19 cellular contexts compared by ENCODE assay signal in the genomic region with DNA sequence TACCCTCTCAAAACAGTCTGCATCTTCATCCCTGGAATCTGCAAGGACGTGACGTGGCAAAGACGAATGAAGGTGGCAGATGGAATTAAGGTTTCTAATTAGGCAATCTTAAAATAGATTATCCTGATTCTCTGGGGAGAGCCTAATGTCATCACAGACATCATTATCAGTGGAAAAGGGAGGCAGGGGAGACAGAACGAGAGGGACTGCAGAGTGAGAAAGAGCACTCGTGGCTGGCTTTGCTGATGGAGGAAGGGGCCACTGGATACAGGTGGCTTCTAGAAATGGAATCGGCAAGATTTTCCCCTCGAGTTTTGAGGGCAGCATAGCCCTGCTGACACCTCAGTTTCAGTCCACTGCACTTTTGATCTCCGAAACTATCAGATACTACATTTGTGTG.
A peak's percentile ranks its signal among the peaks of the same experiment; 100 is the strongest.
DNase-seq lines count a peak whose midpoint lies in the region; TF ChIP-seq lines count a peak whose summit lies in the region.
"Had no signal": no experiment of that assay in that cellular context is flagged by ENCODE, and none has a peak within 500 bp of the region (broad histone marks: within the 10 kb centered on the region; RNA-seq: fewer than 3 reads in every experiment).

No MANE protein-coding gene starts in this region.

- H3K27ac Mint-ChIP-seq in osteocyte (ENCODE audit: unreplicated experiment): no peak overlapping the region
- H3K27ac Mint-ChIP-seq: B cell; CD4-positive, alpha-beta T cell; HFFc6 had no signal

- no peaks in the 10 kb centered on the region for H3K36me3 ChIP-seq in breast epithelium

- no peak for TF ChIP-seq CTCF in osteocyte (IDR thresholded peaks at IDR 0.05)
- TF ChIP-seq CTCF in breast epithelium (IDR thresholded peaks at IDR 0.05): no peak

- H3K4me3 Mint-ChIP-seq in osteocyte (ENCODE audit: unreplicated experiment): no peak overlapping the region
- H3K4me3 Mint-ChIP-seq: B cell; CD4-positive, alpha-beta T cell; HFFc6 had no signal

- no peak for TF ChIP-seq POLR2A in breast epithelium (IDR thresholded peaks at IDR 0.05)

- peak; percentile 13 for DNase-seq in activated CD8-positive, alpha-beta memory T cell treated with anti-CD3 and anti-CD28 coated beads for 24 hours
- no peak for DNase-seq in activated CD8-positive, alpha-beta memory T cell treated with anti-CD3 and anti-CD28 coated beads, Interleukin-2, amount 50 U/mL, for 4 hours
- DNase-seq in NCI-H82 (lab: John Stamatoyannopoulos, UW): peak; percentile 76
- peak; percentile 48 for DNase-seq in osteocyte (ENCODE audit: extremely low spot score, unreplicated experiment)
- DNase-seq in breast epithelium (ENCODE audit: low spot score in 2 of 2): no peak
- DNase-seq in germinal center (ENCODE audit: low spot score): no peak
- no peak for DNase-seq in stimulated activated CD4-positive, alpha-beta T cell treated with anti-CD3 and anti-CD28 coated beads, Interleukin-2, amount 100 ng/mL, for 48 hours
- DNase-seq: 8988T; Caco-2; CD4-positive, alpha-beta T cell; DMS153; DMS79 treated with DMSO at 0.1 percent for 48 hours; GF-D8; GOT3; H7; HFFc6 had no signal

- no peaks in the 10 kb centered on the region for H3K27me3 ChIP-seq in breast epithelium

- intact Hi-C loops in breast epithelium (cut with DNase I; ENCODE audit: low total_unique reads): no loop called here

- no peak overlapping the region for H3K27ac ChIP-seq in breast epithelium
- H3K27ac ChIP-seq: C4-2B, HL-60 had no signal

- H3K4me1 ChIP-seq in breast epithelium: no peaks in the 10 kb centered on the region
- H3K4me1 ChIP-seq: Caco-2 had no signal

- H3K9me3 Mint-ChIP-seq in osteocyte (ENCODE audit: unreplicated experiment): no peaks in the 10 kb centered on the region
- H3K9me3 Mint-ChIP-seq: CD4-positive, alpha-beta T cell had no signal

- no peaks in the 10 kb centered on the region for H3K9me3 ChIP-seq in breast epithelium
- H3K9me3 ChIP-seq: Caco-2 had no signal

- H3K36me3 Mint-ChIP-seq in osteocyte (ENCODE audit: unreplicated experiment): no peaks in the 10 kb centered on the region

- H3K4me3 ChIP-seq in breast epithelium: no peak overlapping the region

- no peaks in the 10 kb centered on the region for H3K4me1 Mint-ChIP-seq in osteocyte (ENCODE audit: unreplicated experiment)
- H3K4me1 Mint-ChIP-seq: B cell had no signal

- no peaks in the 10 kb centered on the region for H3K27me3 Mint-ChIP-seq in osteocyte (ENCODE audit: unreplicated experiment)
- H3K27me3 Mint-ChIP-seq: B cell; CD4-positive, alpha-beta T cell had no signal

Comparison
In these comparisons a context has a peak if more than half of its experiments do, and no peak if none do; other contexts are left out.
1. DNase-seq: peak in activated CD8-positive, alpha-beta memory T cell treated with anti-CD3 and anti-CD28 coated beads for 24 hours (single experiment), NCI-H82 (single experiment) and osteocyte (single experiment); none in activated CD8-positive, alpha-beta memory T cell treated with anti-CD3 and anti-CD28 coated beads, Interleukin-2, amount 50 U/mL, for 4 hours (single experiment), breast epithelium (0 of 2), germinal center (single experiment) and stimulated activated CD4-positive, alpha-beta T cell treated with anti-CD3 and anti-CD28 coated beads, Interleukin-2, amount 100 ng/mL, for 48 hours (0 of 2).